Comparison of ENCODE assay signal across 8 cellular contexts in the genomic region with DNA sequence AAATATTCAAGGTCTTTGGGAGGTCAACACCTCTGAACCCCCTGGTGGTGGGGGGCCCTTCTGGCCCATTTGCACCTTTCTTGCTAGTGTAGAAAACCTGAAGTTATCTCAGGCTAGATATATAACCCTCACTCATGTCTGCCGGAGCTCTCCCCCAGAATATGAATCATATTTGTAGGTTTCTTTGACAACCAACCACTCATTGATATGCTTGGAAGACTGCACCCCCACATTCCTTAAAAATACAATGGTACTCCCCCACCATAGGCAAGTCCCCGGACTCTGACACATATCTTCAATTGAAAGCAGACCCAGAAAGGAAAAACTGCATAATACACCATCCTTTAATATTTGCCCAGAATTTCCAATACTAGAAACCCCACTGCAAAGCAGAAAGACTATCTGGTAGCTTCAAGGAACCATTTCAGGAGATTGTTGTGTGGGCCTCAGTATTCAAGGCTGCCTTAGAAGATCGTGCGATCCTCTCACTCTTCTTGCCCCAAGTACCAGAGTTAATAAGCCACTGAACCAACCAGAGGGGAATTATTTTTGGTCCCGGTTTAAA. TPM values are rescaled to one million over a fixed set of nuclear protein-coding genes. Genes with fewer than 3 reads are reported as not detected.
A peak's percentile ranks its signal among the peaks of the same experiment; 100 is the strongest.
DNase-seq lines count a peak whose midpoint lies in the region; ATAC-seq, FAIRE-seq and TF ChIP-seq lines count a peak whose summit lies in the region.

No MANE protein-coding gene starts in this region.

- TF ChIP-seq POLR2A in stomach (IDR thresholded peaks at IDR 0.05) = no peak

- peaks cover 26 to 65% (median 47%) of the 10 kb centered on the region in 4 donors for H3K4me1 ChIP-seq in stomach

- no peaks in the 10 kb centered on the region for H3K27me3 Mint-ChIP-seq in activated naive CD8-positive, alpha-beta T cell

- no peaks in the 10 kb centered on the region for H3K27me3 ChIP-seq in stomach

- peaks cover 59% of the 10 kb centered on the region for H3K4me1 Mint-ChIP-seq in activated naive CD8-positive, alpha-beta T cell (ENCODE audit: low read depth)

- peak overlapping the region; percentile 97 for H3K4me3 Mint-ChIP-seq in activated naive CD8-positive, alpha-beta T cell

- ATAC-seq in HG03457 (IDR thresholded peaks at IDR 0.05; ENCODE audit: unreplicated experiment) (peak; percentile 19), esophagus mucosa (no peak)

- H3K27ac Mint-ChIP-seq in activated naive CD8-positive, alpha-beta T cell = peak overlapping the region; percentile 100

- peak overlapping the region; percentile 73 to 98 (median 86) for H3K4me3 ChIP-seq in stomach

- peaks cover 0 to 12% (median 7%) of the 10 kb centered on the region in 4 donors for H3K36me3 ChIP-seq in stomach

- TF ChIP-seq CTCF in stomach (IDR thresholded peaks at IDR 0.05) = no peak

- H3K9me3 Mint-ChIP-seq in activated naive CD8-positive, alpha-beta T cell (ENCODE audit: low read depth) = no peaks in the 10 kb centered on the region

- no peaks in the 10 kb centered on the region for H3K9me3 ChIP-seq in stomach

- intact Hi-C loops in stomach (cut with DNase I; ENCODE audit: low total_unique reads) = no loop called here

- peak; percentile 5 for DNase-seq in stimulated activated CD4-positive, alpha-beta T cell treated with anti-CD3 and anti-CD28 coated beads, Interleukin-1b, Interleukin-23, amount 100 ng/mL, for 48 hours
- DNase-seq in stimulated activated CD4-positive, alpha-beta T cell treated with anti-CD3 and anti-CD28 coated beads, Interleukin-12 subunit alpha, Interleukin-12 subunit beta, amount 100 ng/mL, for 4 hours = no peak
- DNase-seq in stomach = no peak
- DNase-seq in activated gamma-delta T cell (lab: John Stamatoyannopoulos, UW) = no peak

- TF ChIP-seq EP300 in stomach (IDR thresholded peaks at IDR 0.05) = no peak

- H3K27ac ChIP-seq in stomach = peak overlapping the region; percentile 97 to 100 (median 99)

- WGBS in stomach, 5 donors = 20 to 33% (median 23%) methylated on average over 5 of the region's 5 CpGs

- peak; percentile 9 for FAIRE-seq in islet of Langerhans (lab: Jason Lieb, UNC)

- peaks cover 6% of the 10 kb centered on the region for H3K36me3 Mint-ChIP-seq in activated naive CD8-positive, alpha-beta T cell

RNA-seq across cellular contexts. Expression of gene UBE2B, which starts 1.0 kb away (rescaled TPM):
- total RNA-seq in stomach (100 to 1,000 TPM in 1 of 5 donors, 10 to 100 TPM in 4; 22.3 to 150 (median 42.0) TPM), esophagus mucosa (56.6 TPM)
- 100 to 1,000 TPM in 1 of 3 donors, 10 to 100 TPM in 2; 77.2 to 126 (median 80.0) TPM for polyA plus RNA-seq in stomach

RNA-seq across cellular contexts. Expression of gene CDKL3, which starts 3.4 kb away (rescaled TPM):
- total RNA-seq in stomach (1 to 10 TPM in 2 of 5 donors, not detected in 3; 6.8 to 8.2 TPM), esophagus mucosa (0.96 TPM)
- polyA plus RNA-seq in stomach = 1 to 10 TPM; 1.4 to 1.7 (median 1.6) TPM

RNA-seq across cellular contexts. Expression of gene CDKN2AIPNL, which starts 41.3 kb away (rescaled TPM):
- total RNA-seq in stomach (10 to 100 TPM in 3 of 5 donors, 1 to 10 TPM in 2; 2.0 to 44.3 (median 22.2) TPM), esophagus mucosa (19.4 TPM)
- 10 to 100 TPM; 32.1 to 49.7 (median 40.9) TPM for polyA plus RNA-seq in stomach
